ENCODE assay signal across 1 cellular context in the genomic region with DNA sequence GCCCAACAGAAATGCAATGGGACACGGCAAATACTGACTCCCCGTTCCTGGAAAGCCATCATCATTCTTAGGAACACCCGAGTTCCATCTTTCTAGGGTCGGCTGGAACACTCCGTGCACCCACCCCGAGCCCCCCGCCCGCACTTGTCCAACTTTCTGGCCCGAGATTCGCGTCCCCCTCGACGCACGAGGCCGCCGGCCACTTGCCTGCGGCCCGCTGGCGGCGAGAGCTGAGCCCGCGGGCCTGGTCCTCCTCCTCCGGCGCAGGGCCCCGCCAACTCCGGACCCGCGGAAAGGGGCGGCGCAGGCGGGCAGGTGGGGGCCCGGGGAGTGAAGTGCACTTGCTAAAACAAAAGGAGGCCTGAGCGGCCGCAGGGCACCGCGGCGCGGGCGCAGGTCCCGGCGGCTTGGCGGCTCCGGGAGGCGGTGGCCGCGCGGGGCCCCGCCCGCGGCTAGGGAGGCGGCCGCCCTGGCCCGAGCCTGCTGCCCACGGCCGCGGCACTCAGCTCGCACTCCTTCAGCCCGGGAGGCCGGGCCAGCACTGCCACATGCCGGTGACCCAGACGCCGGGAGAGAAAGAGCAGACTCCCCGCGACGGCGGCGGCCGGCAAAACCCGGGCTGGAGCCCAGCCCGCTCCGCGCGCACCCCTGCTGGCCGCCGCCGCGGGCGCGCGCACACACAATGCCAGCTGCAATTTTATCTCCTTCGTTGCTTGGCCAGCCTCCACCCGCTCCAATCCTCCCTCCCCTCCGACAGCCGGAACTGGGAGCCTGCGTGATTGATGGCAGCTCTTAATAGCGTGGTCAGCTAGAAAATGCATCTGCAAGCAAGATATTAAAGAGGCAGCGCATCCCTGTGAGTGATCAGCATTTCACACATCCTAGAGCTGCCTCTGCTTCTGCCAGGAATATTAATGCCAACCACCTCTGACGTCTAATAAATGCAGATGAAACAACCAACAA.
TF ChIP-seq lines count a peak whose summit lies in the region.

No MANE protein-coding gene starts in this region.

TF ChIP-seq in IMR-90, 13 proteins besides CTCF, POLR2A, EP300 and RAD21 (continued from another document):
- TF ChIP-seq, protein P1, sequence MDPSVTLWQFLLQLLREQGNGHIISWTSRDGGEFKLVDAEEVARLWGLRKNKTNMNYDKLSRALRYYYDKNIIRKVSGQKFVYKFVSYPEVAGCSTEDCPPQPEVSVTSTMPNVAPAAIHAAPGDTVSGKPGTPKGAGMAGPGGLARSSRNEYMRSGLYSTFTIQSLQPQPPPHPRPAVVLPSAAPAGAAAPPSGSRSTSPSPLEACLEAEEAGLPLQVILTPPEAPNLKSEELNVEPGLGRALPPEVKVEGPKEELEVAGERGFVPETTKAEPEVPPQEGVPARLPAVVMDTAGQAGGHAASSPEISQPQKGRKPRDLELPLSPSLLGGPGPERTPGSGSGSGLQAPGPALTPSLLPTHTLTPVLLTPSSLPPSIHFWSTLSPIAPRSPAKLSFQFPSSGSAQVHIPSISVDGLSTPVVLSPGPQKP (IDR thresholded peaks at IDR 0.05; ENCODE audit: borderline replicate concordance, low read depth, low read length) = no peak
- TF ChIP-seq MAFK (IDR thresholded peaks at IDR 0.05; ENCODE audit: low read depth, low read length) = peak; percentile 57; the same call in 1 of the 2 replicates
- TF ChIP-seq CEBPB (IDR thresholded peaks at IDR 0.05; ENCODE audit: low read depth, low read length) = no peak
- peak; percentile 64; the same call in 1 of the 2 replicates for TF ChIP-seq MXI1 (IDR thresholded peaks at IDR 0.05; ENCODE audit: borderline replicate concordance, low read depth, low read length)
- no peak for TF ChIP-seq RFX5 (IDR thresholded peaks at IDR 0.05; ENCODE audit: low read depth, low read length)
- TF ChIP-seq USF2 (IDR thresholded peaks at IDR 0.05; ENCODE audit: low read depth, low read length) = no peak
- TF ChIP-seq SMC3 (IDR thresholded peaks at IDR 0.05; ENCODE audit: low read depth, low read length) = peak; percentile 21; the same call in 1 of the 2 replicates
- TF ChIP-seq RCOR1 (IDR thresholded peaks at IDR 0.05; ENCODE audit: insufficient replicate concordance, low read length) = peak; percentile 14
- peak; percentile 39; the same call in 1 of the 2 replicates for TF ChIP-seq CHD1 (IDR thresholded peaks at IDR 0.05; ENCODE audit: low read depth, low read length)
- TF ChIP-seq NFE2L2 (IDR thresholded peaks at IDR 0.05; ENCODE audit: low read depth, low read length) = no peak
- peak; percentile 87 for TF ChIP-seq MAZ (IDR thresholded peaks at IDR 0.05; ENCODE audit: borderline replicate concordance, low read depth, low read length)
- TF ChIP-seq BHLHE40 (IDR thresholded peaks at IDR 0.05; ENCODE audit: low read depth, low read length) = peak; percentile 29; the same call in 1 of the 2 replicates
